In genomic region chr9:132855904-132856303, GRCh38 we compare ENCODE assay signal across 18 cellular contexts. TPM values are rescaled to one million over a fixed set of nuclear protein-coding genes. Genes with fewer than 3 reads are reported as not detected.
DNase-seq lines count a peak whose midpoint lies in the region; ATAC-seq and TF ChIP-seq lines count a peak whose summit lies in the region.
"Had no signal": no experiment of that assay in that cellular context is flagged by ENCODE, and none has a peak within 500 bp of the region (broad histone marks: within the 10 kb centered on the region; RNA-seq: fewer than 3 reads in every experiment).

No MANE protein-coding gene starts in this region.

- H3K36me3 ChIP-seq in H7 (replicated peaks; ENCODE audit: control insufficient read depth, insufficient read depth, low read length) (no peaks in the 10 kb centered on the region), KOPT-K1 (ENCODE audit: insufficient read depth, low read length) (no peaks in the 10 kb centered on the region)
- H3K36me3 ChIP-seq: BE2C had no signal

- DNase-seq in H7 (peak; percentile 54), neural crest cell (ENCODE audit: low read depth, low spot score) (no peak), dedifferentiated amniotic fluid mesenchymal stem cell (ENCODE audit: extremely low spot score) (no peak), cerebellar nuclear complex (lab: John Stamatoyannopoulos, UW) (no peak)
- DNase-seq: ACHN; BE2C; CD4-positive, alpha-beta memory T cell; DMS153; DMS79; GDM1; HCEC 1CT; HFFc6 had no signal

- no peaks in the 10 kb centered on the region for H3K36me3 Mint-ChIP-seq in neural crest cell (ENCODE audit: low read depth)
- H3K36me3 Mint-ChIP-seq in stimulated activated memory B cell treated with anti-CD40 and anti-IgM and Interleukin-4, amounts not matched to agents 10 μg/mL and 1 μg/mL and 100 μg/mL, for 72 hours = no peaks in the 10 kb centered on the region
- H3K36me3 Mint-ChIP-seq: CD14-positive monocyte; CD4-positive, alpha-beta memory T cell had no signal

- H3K4me3 ChIP-seq in H7 (ENCODE audit: insufficient read depth, low read depth, low read length) = no peak overlapping the region
- H3K4me3 ChIP-seq: K562 had no signal

- H3K4me1 Mint-ChIP-seq in neural crest cell = no peaks in the 10 kb centered on the region
- peaks cover 12% of the 10 kb centered on the region for H3K4me1 Mint-ChIP-seq in stimulated activated memory B cell treated with anti-CD40 and anti-IgM and Interleukin-4, amounts not matched to agents 10 μg/mL and 1 μg/mL and 100 μg/mL, for 72 hours

- ATAC-seq in stimulated activated memory B cell treated with anti-CD40 and anti-IgM and Interleukin-4, amounts not matched to agents 10 μg/mL and 1 μg/mL and 100 μg/mL, for 72 hours = no peak
- ATAC-seq: K562 had no signal

- H3K4me3 Mint-ChIP-seq in neural crest cell = no peak overlapping the region
- H3K4me3 Mint-ChIP-seq in stimulated activated memory B cell treated with anti-CD40 and anti-IgM and Interleukin-4, amounts not matched to agents 10 μg/mL and 1 μg/mL and 100 μg/mL, for 72 hours = no peak overlapping the region
- H3K4me3 Mint-ChIP-seq: CD14-positive monocyte; CD4-positive, alpha-beta memory T cell; HFFc6 had no signal

- H3K9me3 ChIP-seq in KOPT-K1 (ENCODE audit: insufficient read depth, low read length, poor library complexity, severe bottlenecking) = no peaks in the 10 kb centered on the region
- H3K9me3 ChIP-seq: BE2C had no signal

- no peaks in the 10 kb centered on the region for H3K9me3 Mint-ChIP-seq in neural crest cell
- no peaks in the 10 kb centered on the region for H3K9me3 Mint-ChIP-seq in stimulated activated memory B cell treated with anti-CD40 and anti-IgM and Interleukin-4, amounts not matched to agents 10 μg/mL and 1 μg/mL and 100 μg/mL, for 72 hours
- H3K9me3 Mint-ChIP-seq: CD14-positive monocyte, HFFc6 had no signal

- no peaks in the 10 kb centered on the region for H3K27me3 Mint-ChIP-seq in neural crest cell (ENCODE audit: low read depth)
- H3K27me3 Mint-ChIP-seq in stimulated activated memory B cell treated with anti-CD40 and anti-IgM and Interleukin-4, amounts not matched to agents 10 μg/mL and 1 μg/mL and 100 μg/mL, for 72 hours = peaks cover 11% of the 10 kb centered on the region

- H3K27ac ChIP-seq in KOPT-K1 (ENCODE audit: low read depth, low read length, poor library complexity, severe bottlenecking) = peak overlapping the region; percentile 85
- H3K27ac ChIP-seq: HL-60 had no signal

- peak overlapping the region; percentile 50 for H3K27ac Mint-ChIP-seq in neural crest cell (ENCODE audit: unreplicated experiment)
- no peak overlapping the region for H3K27ac Mint-ChIP-seq in stimulated activated memory B cell treated with anti-CD40 and anti-IgM and Interleukin-4, amounts not matched to agents 10 μg/mL and 1 μg/mL and 100 μg/mL, for 72 hours
- H3K27ac Mint-ChIP-seq: HFFc6 had no signal

- H3K27me3 ChIP-seq in H7 (ENCODE audit: control insufficient read depth, insufficient read depth, low read length) = no peaks in the 10 kb centered on the region
- H3K27me3 ChIP-seq: BE2C had no signal

- no peak for TF ChIP-seq CTCF in neural crest cell (conservative IDR thresholded peaks at IDR 0.05)

RNA-seq across cellular contexts. Expression of gene AK8, which starts 22.2 kb away (rescaled TPM):
- total RNA-seq in H7 (2014; rRNA removed; shearing (Covaris generic)) = 0.24 and 0.37 TPM in 2 replicates
- 0.96 and 1.3 TPM in 2 replicates for total RNA-seq in neural crest cell
- total RNA-seq: HT1080, K562 had no signal

RNA-seq across cellular contexts. Expression of gene SPACA9, which starts 22.8 kb away (rescaled TPM):
- total RNA-seq in H7 (2014; rRNA removed; shearing (Covaris generic)) = 0.67 and 0.80 TPM in 2 replicates
- 3.6 and 4.1 TPM in 2 replicates for total RNA-seq in neural crest cell
